18 cellular contexts compared by ENCODE assay signal in genomic region chr10:49387029-49387428, GRCh38. TPM values are rescaled to one million over a fixed set of nuclear protein-coding genes. Genes with fewer than 3 reads are reported as not detected.
A peak's percentile ranks its signal among the peaks of the same experiment; 100 is the strongest.
DNase-seq lines count a peak whose midpoint lies in the region; ATAC-seq and TF ChIP-seq lines count a peak whose summit lies in the region.
"Had no signal": no experiment of that assay in that cellular context is flagged by ENCODE, and none has a peak within 500 bp of the region (broad histone marks: within the 10 kb centered on the region; RNA-seq: fewer than 3 reads in every experiment).

No MANE protein-coding gene starts in this region.

- in situ Hi-C loops in brain microvascular endothelial cell (cut with HindIII; ENCODE audit: low pct_ligation_motif_present, low sequenced_read_pairs), result no loop called here

- intact Hi-C loops in Right ventricle myocardium superior (cut with DNase I), result no loop called here

- no peak overlapping the region for H3K4me3 ChIP-seq in brain microvascular endothelial cell (ENCODE audit: low read depth, low read length)
- no peak overlapping the region for H3K4me3 ChIP-seq in kidney epithelial cell (ENCODE audit: low read depth, low read length)
- H3K4me3 ChIP-seq: gastroesophageal sphincter had no signal

- no peak overlapping the region for H3K4me3 Mint-ChIP-seq in progenitor cell of endocrine pancreas (ENCODE audit: low read depth)
- H3K4me3 Mint-ChIP-seq: activated naive CD4-positive, alpha-beta T cell treated with anti-CD3 and anti-CD28 coated beads, Interleukin-2, amount 10 ng/mL, durations not matched to agents 7 days and 5 days; IgD-negative memory B cell had no signal

- H3K9me3 Mint-ChIP-seq in progenitor cell of endocrine pancreas (ENCODE audit: low read depth), result no peaks in the 10 kb centered on the region
- H3K9me3 Mint-ChIP-seq: activated naive CD4-positive, alpha-beta T cell treated with anti-CD3 and anti-CD28 coated beads, Interleukin-2, amount 10 ng/mL, durations not matched to agents 7 days and 5 days had no signal

- peak; percentile 57 for DNase-seq in AG09319 (ENCODE audit: extremely low read depth, low read depth)
- peak; percentile 97 for DNase-seq in HS-5 (ENCODE audit: low read depth)
- peak; percentile 85 for DNase-seq in brain microvascular endothelial cell
- peak; percentile 1 for DNase-seq in kidney epithelial cell (ENCODE audit: low read depth)
- no peak for DNase-seq in progenitor cell of endocrine pancreas (ENCODE audit: low spot score, unreplicated experiment)
- DNase-seq in NOMO-1 treated with dmso at 0.1 percent for 144 hours (lab: John Stamatoyannopoulos, UW; ENCODE audit: unreplicated experiment), result no peak
- DNase-seq in GM10266 (ENCODE audit: extremely low spot score), result no peak
- DNase-seq in Right ventricle myocardium superior, result no peak
- DNase-seq: activated naive CD4-positive, alpha-beta T cell treated with anti-CD3 and anti-CD28 coated beads, Interleukin-2, amount 10 ng/mL, durations not matched to agents 7 days and 5 days; GF-D8; kidney glomerular epithelial cell; NCI-H524 treated with DMSO at 0.1 percent for 48 hours; retina; stimulated activated naive CD8-positive, alpha-beta T cell treated with anti-CD3 and anti-CD28 coated beads, Interleukin-15, Interleukin-2, amounts not matched to agents 100 U/mL and 50 U/mL, for 24 hours had no signal

- no peaks in the 10 kb centered on the region for H3K4me1 Mint-ChIP-seq in progenitor cell of endocrine pancreas (ENCODE audit: low read depth)
- H3K4me1 Mint-ChIP-seq: activated naive CD4-positive, alpha-beta T cell treated with anti-CD3 and anti-CD28 coated beads, Interleukin-2, amount 10 ng/mL, durations not matched to agents 7 days and 5 days; IgD-negative memory B cell had no signal

- H3K27ac ChIP-seq in brain microvascular endothelial cell, result no peak overlapping the region
- H3K27ac ChIP-seq: C4-2B, gastroesophageal sphincter had no signal

- no peak overlapping the region for H3K27ac Mint-ChIP-seq in progenitor cell of endocrine pancreas
- H3K27ac Mint-ChIP-seq: activated naive CD4-positive, alpha-beta T cell treated with anti-CD3 and anti-CD28 coated beads, Interleukin-2, amount 10 ng/mL, durations not matched to agents 7 days and 5 days; IgD-negative memory B cell had no signal

- no peak for ATAC-seq in Right ventricle myocardium superior (ENCODE audit: poor library complexity)
- ATAC-seq: gastroesophageal sphincter; Right ventricle myocardium inferior; stimulated activated naive CD8-positive, alpha-beta T cell treated with anti-CD3 and anti-CD28 coated beads, Interleukin-15, Interleukin-2, amounts not matched to agents 100 U/mL and 50 U/mL, for 24 hours had no signal

- H3K36me3 Mint-ChIP-seq in progenitor cell of endocrine pancreas (ENCODE audit: insufficient read depth), result no peaks in the 10 kb centered on the region
- H3K36me3 Mint-ChIP-seq: activated naive CD4-positive, alpha-beta T cell treated with anti-CD3 and anti-CD28 coated beads, Interleukin-2, amount 10 ng/mL, durations not matched to agents 7 days and 5 days had no signal

- H3K27me3 ChIP-seq in brain microvascular endothelial cell (replicated peaks) (peaks cover 16% of the 10 kb centered on the region), kidney epithelial cell (ENCODE audit: control insufficient read depth, insufficient read depth, low read length) (no peaks in the 10 kb centered on the region)

- TF ChIP-seq CTCF in AG09319 (IDR thresholded peaks at IDR 0.05; ENCODE audit: low read depth, low read length) (no peak), brain microvascular endothelial cell (IDR thresholded peaks at IDR 0.05; ENCODE audit: low read depth, low read length, missing control alignments) (no peak), kidney epithelial cell (IDR thresholded peaks at IDR 0.05; ENCODE audit: insufficient read depth, low read length, poor library complexity, severe bottlenecking) (no peak), progenitor cell of endocrine pancreas (IDR thresholded peaks at IDR 0.05; ENCODE audit: unreplicated experiment) (no peak), GM10266 (IDR thresholded peaks at IDR 0.05; ENCODE audit: control insufficient read depth, insufficient read depth, low read depth, missing control alignments) (no peak)

- peaks cover 56% of the 10 kb centered on the region for H3K27me3 Mint-ChIP-seq in progenitor cell of endocrine pancreas

- H3K36me3 ChIP-seq in brain microvascular endothelial cell (replicated peaks), result no peaks in the 10 kb centered on the region
- H3K36me3 ChIP-seq in kidney epithelial cell (ENCODE audit: control insufficient read depth, insufficient read depth, low read length), result no peaks in the 10 kb centered on the region
- H3K36me3 ChIP-seq: gastroesophageal sphincter had no signal

RNA-seq across cellular contexts. Expression of gene DRGX, which starts 8.9 kb away (rescaled TPM):
- not detected in 2 replicates for total RNA-seq in kidney epithelial cell
- total RNA-seq in progenitor cell of endocrine pancreas, result not detected in 2 replicates
- not detected for total RNA-seq in Right ventricle myocardium superior
- total RNA-seq: gastroesophageal sphincter, Right ventricle myocardium inferior had no signal

Comparison
In these comparisons a context has a peak if more than half of its experiments do, and no peak if none do; other contexts are left out.
1. DNase-seq: peak in AG09319 (single experiment), HS-5 (single experiment), brain microvascular endothelial cell (single experiment) and kidney epithelial cell (single experiment); none in progenitor cell of endocrine pancreas (single experiment), NOMO-1 treated with dmso at 0.1 percent for 144 hours (single experiment), GM10266 (single experiment) and Right ventricle myocardium superior (single experiment).